In genomic region chr1:30684881-30685795, GRCh38 we compare ENCODE assay signal across 8 cellular contexts. TPM values are rescaled to one million over a fixed set of nuclear protein-coding genes. Genes with fewer than 3 reads are reported as not detected.
DNase-seq lines count a peak whose midpoint lies in the region; ATAC-seq and TF ChIP-seq lines count a peak whose summit lies in the region.

No MANE protein-coding gene starts in this region.

- DNase-seq in DMS53 (lab: John Stamatoyannopoulos, UW), result peak; percentile 49
- no peak for DNase-seq in DMS53 treated with DMSO at 0.1 percent for 48 hours (lab: John Stamatoyannopoulos, UW; ENCODE audit: unreplicated experiment)
- DNase-seq in WTC11 (ENCODE audit: low spot score), result peak; percentile 99
- DNase-seq in iPS DF 19.7 (ENCODE audit: low read depth, low spot score), result peak; percentile 91
- DNase-seq in stimulated activated CD8-positive, alpha-beta memory T cell treated with anti-CD3 and anti-CD28 coated beads, Interleukin-4, amount 100 ng/mL, for 24 hours (ENCODE audit: low read depth), result peak; percentile 5
- no peak for DNase-seq in NCI-H2107 (lab: John Stamatoyannopoulos, UW)
- DNase-seq in middle frontal gyrus (ENCODE audit: extremely low spot score, low spot score), result no peak

- ATAC-seq in WTC11, result peak; percentile 98
- no peak for ATAC-seq in HG02763 (IDR thresholded peaks at IDR 0.05; ENCODE audit: unreplicated experiment)

- no peak for TF ChIP-seq CTCF in WTC11 (IDR thresholded peaks at IDR 0.05)

- no peaks in the 10 kb centered on the region for H3K9me3 Mint-ChIP-seq in WTC11

- H3K4me3 Mint-ChIP-seq in WTC11, result peak overlapping the region; percentile 71

- H3K27me3 Mint-ChIP-seq in WTC11 (ENCODE audit: low read depth), result peaks cover 22% of the 10 kb centered on the region

- peaks cover 24% of the 10 kb centered on the region for H3K4me1 Mint-ChIP-seq in WTC11

- POLR2A ChIA-PET in WTC11 (lab: Charles Lee), result interaction anchor here (0.8 to 1.2 kb wide), 3 partner anchors 22 to 981 kb away, joined by 3 to 4 read pairs (median 3); no protein-coding TSS in a partner anchor

- no peak overlapping the region for H3K27ac Mint-ChIP-seq in WTC11

- CTCF ChIA-PET in WTC11 (lab: Charles Lee), result interaction anchor here (0.9 to 4.4 kb wide), 24 partner anchors 10 to 598 kb away, joined by 3 to 28 read pairs (median 4); no protein-coding TSS in a partner anchor

- no peaks in the 10 kb centered on the region for H3K36me3 Mint-ChIP-seq in WTC11

TF ChIP-seq in WTC11, 78 proteins besides CTCF, POLR2A, EP300 and RAD21:
- peak; percentile 27; the same call in 1 of the 2 replicates for TF ChIP-seq MAX (CRISPR knock-in tag; IDR thresholded peaks at IDR 0.05)
- TF ChIP-seq NR2C2 (CRISPR knock-in tag; IDR thresholded peaks at IDR 0.05), result no peak
- no peak for TF ChIP-seq JUN (CRISPR knock-in tag; IDR thresholded peaks at IDR 0.05)
- peak; percentile 82 for TF ChIP-seq USF1 (CRISPR knock-in tag; IDR thresholded peaks at IDR 0.05)
- TF ChIP-seq ZBTB21 (CRISPR knock-in tag; IDR thresholded peaks at IDR 0.05; ENCODE audit: borderline replicate concordance), result 0 out of 2 replicates have a peak, but pooled peaks have one; percentile 48
- peak; percentile 81 for TF ChIP-seq USF2 (CRISPR knock-in tag; IDR thresholded peaks at IDR 0.05)
- TF ChIP-seq NFYB (CRISPR knock-in tag; conservative IDR thresholded peaks at IDR 0.05; ENCODE audit: low read depth), result peak; percentile 75
- TF ChIP-seq ZNF317 (CRISPR knock-in tag; IDR thresholded peaks at IDR 0.05; ENCODE audit: borderline replicate concordance, low read depth), result no peak
- TF ChIP-seq ZNF671 (CRISPR knock-in tag; IDR thresholded peaks at IDR 0.05), result no peak
- TF ChIP-seq TEAD1 (CRISPR knock-in tag; IDR thresholded peaks at IDR 0.05), result 0 out of 2 replicates have a peak, but pooled peaks have one; percentile 5
- peak; percentile 76; the same call in 1 of the 2 replicates for TF ChIP-seq SP1 (CRISPR knock-in tag; conservative IDR thresholded peaks at IDR 0.05)
- TF ChIP-seq JAZF1 (CRISPR knock-in tag; IDR thresholded peaks at IDR 0.05), result no peak
- TF ChIP-seq ESRRA (CRISPR knock-in tag; IDR thresholded peaks at IDR 0.05; ENCODE audit: borderline replicate concordance), result no peak

RNA-seq across cellular contexts. Expression of gene MATN1, which starts 38.2 kb away (rescaled TPM):
- total RNA-seq in WTC11 (2021), result 0.16 to 0.25 TPM (median 0.24 TPM) in 3 replicates

Comparison
In these comparisons a context has a peak if more than half of its experiments do, and no peak if none do; other contexts are left out.
1. DNase-seq: peak in DMS53 (single experiment), WTC11 (single experiment), iPS DF 19.7 (single experiment) and stimulated activated CD8-positive, alpha-beta memory T cell treated with anti-CD3 and anti-CD28 coated beads, Interleukin-4, amount 100 ng/mL, for 24 hours (single experiment); none in DMS53 treated with DMSO at 0.1 percent for 48 hours (single experiment), NCI-H2107 (single experiment) and middle frontal gyrus (single experiment).